ENCODE assay signal across 28 cellular contexts in the genomic region with DNA sequence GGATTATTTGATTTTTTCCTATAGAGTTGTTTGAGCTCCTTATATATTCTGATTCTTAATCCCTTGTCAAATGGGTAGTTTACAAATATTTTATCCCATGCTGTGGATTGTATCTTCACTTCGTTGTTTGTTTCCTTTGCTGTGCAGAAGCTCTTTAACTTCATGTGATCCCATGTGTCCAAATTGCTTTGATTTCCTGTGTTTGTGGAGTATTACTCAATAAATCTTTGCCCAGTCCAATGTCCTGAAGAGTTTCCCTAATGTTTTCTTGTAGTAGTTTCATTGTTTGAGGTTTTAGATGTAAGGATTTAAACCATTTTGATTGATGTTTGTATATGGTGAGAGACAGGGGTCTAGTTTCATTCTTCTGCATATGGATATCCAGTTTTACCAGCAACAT.
"Had no signal": no experiment of that assay in that cellular context is flagged by ENCODE, and none has a peak within 500 bp of the region (broad histone marks: within the 10 kb centered on the region; RNA-seq: fewer than 3 reads in every experiment).

No MANE protein-coding gene starts in this region.

- H3K9me3 ChIP-seq: colonic mucosa had no signal

- H3K36me3 ChIP-seq: colonic mucosa, esophagus muscularis mucosa, esophagus squamous epithelium, gastrocnemius medialis, gastroesophageal sphincter, heart left ventricle, heart right ventricle had no signal

- H3K27ac ChIP-seq: colonic mucosa, coronary artery, dorsolateral prefrontal cortex, epithelial cell of prostate, esophagus muscularis mucosa, esophagus squamous epithelium, foreskin keratinocyte, gastrocnemius medialis, gastroesophageal sphincter, heart left ventricle, heart right ventricle had no signal

- H3K4me1 ChIP-seq: colonic mucosa, esophagus muscularis mucosa, esophagus squamous epithelium, foreskin keratinocyte, gastrocnemius medialis, gastroesophageal sphincter, heart left ventricle, heart right ventricle had no signal

- DNase-seq: colonic mucosa; cortex of kidney; dermis blood vessel endothelial cell; dorsolateral prefrontal cortex; effector CD4-positive, alpha-beta T cell; effector CD8-positive, alpha-beta T cell; effector memory CD4-positive, alpha-beta T cell; effector memory CD8-positive, alpha-beta T cell; endodermal cell; erythroblast; esophagus squamous epithelium; foreskin fibroblast; foreskin keratinocyte; foreskin melanocyte; gastrocnemius medialis; glutamatergic neuron; head of caudate nucleus; heart left ventricle; heart right ventricle had no signal

- H3K27me3 ChIP-seq: colonic mucosa, dorsolateral prefrontal cortex, esophagus muscularis mucosa, esophagus squamous epithelium, foreskin keratinocyte, gastrocnemius medialis, gastroesophageal sphincter, heart left ventricle, heart right ventricle had no signal

- H3K4me3 ChIP-seq: colonic mucosa, coronary artery, dorsolateral prefrontal cortex, esophagus muscularis mucosa, esophagus squamous epithelium, gastrocnemius medialis, gastroesophageal sphincter, heart left ventricle, heart right ventricle had no signal

- FAIRE-seq: colon, endometrium, endothelial cell of umbilical vein, frontal cortex had no signal

- ATAC-seq: effector memory CD8-positive, alpha-beta T cell; esophagus mucosa; foreskin keratinocyte; gastrocnemius medialis; gastroesophageal sphincter; heart left ventricle; heart right ventricle had no signal
